In the genomic region with DNA sequence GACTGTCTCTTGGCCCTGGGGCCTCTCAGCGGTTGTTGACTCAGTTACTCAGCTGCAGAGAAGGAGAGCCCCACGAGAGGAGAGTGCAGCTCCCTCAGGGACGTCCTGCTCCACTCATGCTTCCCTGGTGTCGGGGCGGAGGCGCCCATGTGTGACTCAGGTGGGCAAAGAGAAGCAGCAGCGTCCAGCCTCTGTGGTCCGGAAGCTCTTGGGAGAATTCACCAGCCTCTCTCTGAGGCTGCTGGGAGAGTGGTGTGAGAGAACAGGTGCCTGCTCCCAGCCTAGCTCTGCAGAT, we compare ENCODE assay signal across 25 cellular contexts. TPM values are rescaled to one million over a fixed set of nuclear protein-coding genes. Genes with fewer than 3 reads are reported as not detected.
"Had no signal": no experiment of that assay in that cellular context is flagged by ENCODE, and none has a peak within 500 bp of the region (broad histone marks: within the 10 kb centered on the region; RNA-seq: fewer than 3 reads in every experiment).

No MANE protein-coding gene starts in this region.

- H3K36me3 ChIP-seq: adrenal gland had no signal

- DNase-seq: activated B cell treated with CpG ODN at 0.5 μM for 24 hours; activated CD4-positive, alpha-beta T cell treated with anti-CD3 and anti-CD28 coated beads for 1 hour; activated CD4-positive, alpha-beta T cell treated with anti-CD3 and anti-CD28 coated beads, Interleukin-2, amount 10 ng/mL, durations not matched to agents 24 days and 14 days; activated CD4-positive, alpha-beta T cell treated with anti-CD3 and anti-CD28 coated beads, Interleukin-2, amount 50 U/mL, for 48 hours; activated CD8-positive, alpha-beta memory T cell treated with anti-CD3 and anti-CD28 coated beads for 24 hours; activated gamma-delta T cell treated with Interleukin-2 at 50 U/mL for 16 hours; activated naive CD4-positive, alpha-beta T cell treated with anti-CD3 and anti-CD28 coated beads, Interleukin-2, amount 10 ng/mL, durations not matched to agents 7 days and 5 days; activated naive CD8-positive, alpha-beta T cell treated with anti-CD3 and anti-CD28 coated beads for 36 hours; activated T-cell treated with anti-CD3 and anti-CD28 coated beads, Interleukin-2, amount 50 U/mL, for 4 hours; anterior cingulate cortex; caudate nucleus; KG1; NCI-H1092; NCI-H1694 treated with DMSO at 0.1 percent for 48 hours; NCI-H2029 treated with DMSO at 0.1 percent for 48 hours; NCI-H345; NCI-H510A; NCI-H69; PC-3; SIG-M5; T-helper 17 cell; T-helper 9 cell had no signal

- H3K9me3 Mint-ChIP-seq: activated CD4-positive, alpha-beta T cell treated with anti-CD3 and anti-CD28 coated beads, Interleukin-2, amount 10 ng/mL, durations not matched to agents 24 days and 14 days; activated naive CD4-positive, alpha-beta T cell treated with anti-CD3 and anti-CD28 coated beads, Interleukin-2, amount 10 ng/mL, durations not matched to agents 7 days and 5 days had no signal

- H3K4me1 Mint-ChIP-seq: activated B cell treated with CpG ODN at 0.5 μM for 24 hours had no signal

- H3K27ac Mint-ChIP-seq: activated B cell treated with CpG ODN at 0.5 μM for 24 hours; activated CD4-positive, alpha-beta T cell treated with anti-CD3 and anti-CD28 coated beads, Interleukin-2, amount 10 ng/mL, durations not matched to agents 24 days and 14 days; activated naive CD4-positive, alpha-beta T cell treated with anti-CD3 and anti-CD28 coated beads, Interleukin-2, amount 10 ng/mL, durations not matched to agents 7 days and 5 days; activated naive CD8-positive, alpha-beta T cell treated with anti-CD3 and anti-CD28 coated beads for 36 hours; IgD-negative memory B cell; T-helper 17 cell had no signal

- H3K27ac ChIP-seq: adrenal gland had no signal

- ATAC-seq: activated T-cell treated with anti-CD3 and anti-CD28 coated beads, Interleukin-2, amount 50 U/mL, for 4 hours; PC-3; T-helper 17 cell had no signal

- H3K9me3 ChIP-seq: adrenal gland had no signal

- H3K4me3 Mint-ChIP-seq: activated B cell treated with CpG ODN at 0.5 μM for 24 hours; activated CD4-positive, alpha-beta T cell treated with anti-CD3 and anti-CD28 coated beads, Interleukin-2, amount 10 ng/mL, durations not matched to agents 24 days and 14 days; activated naive CD4-positive, alpha-beta T cell treated with anti-CD3 and anti-CD28 coated beads, Interleukin-2, amount 10 ng/mL, durations not matched to agents 7 days and 5 days; activated naive CD8-positive, alpha-beta T cell treated with anti-CD3 and anti-CD28 coated beads for 36 hours; activated T-cell treated with anti-CD3 and anti-CD28 coated beads, Interleukin-2, amount 50 U/mL, for 4 hours; T-helper 17 cell had no signal

- H3K4me3 ChIP-seq: adrenal gland had no signal

- H3K36me3 Mint-ChIP-seq: activated naive CD4-positive, alpha-beta T cell treated with anti-CD3 and anti-CD28 coated beads, Interleukin-2, amount 10 ng/mL, durations not matched to agents 7 days and 5 days; IgD-negative memory B cell had no signal

- H3K27me3 ChIP-seq: adrenal gland had no signal

RNA-seq across cellular contexts. Expression of a gene that starts 54.5 kb away (rescaled TPM):
- total RNA-seq: activated B cell treated with CpG ODN at 0.5 μM for 24 hours, MCF 10A, PC-3 had no signal
- polyA plus RNA-seq: IgD-negative memory B cell had no signal
